1 cellular context compared by ENCODE assay signal in the genomic region with DNA sequence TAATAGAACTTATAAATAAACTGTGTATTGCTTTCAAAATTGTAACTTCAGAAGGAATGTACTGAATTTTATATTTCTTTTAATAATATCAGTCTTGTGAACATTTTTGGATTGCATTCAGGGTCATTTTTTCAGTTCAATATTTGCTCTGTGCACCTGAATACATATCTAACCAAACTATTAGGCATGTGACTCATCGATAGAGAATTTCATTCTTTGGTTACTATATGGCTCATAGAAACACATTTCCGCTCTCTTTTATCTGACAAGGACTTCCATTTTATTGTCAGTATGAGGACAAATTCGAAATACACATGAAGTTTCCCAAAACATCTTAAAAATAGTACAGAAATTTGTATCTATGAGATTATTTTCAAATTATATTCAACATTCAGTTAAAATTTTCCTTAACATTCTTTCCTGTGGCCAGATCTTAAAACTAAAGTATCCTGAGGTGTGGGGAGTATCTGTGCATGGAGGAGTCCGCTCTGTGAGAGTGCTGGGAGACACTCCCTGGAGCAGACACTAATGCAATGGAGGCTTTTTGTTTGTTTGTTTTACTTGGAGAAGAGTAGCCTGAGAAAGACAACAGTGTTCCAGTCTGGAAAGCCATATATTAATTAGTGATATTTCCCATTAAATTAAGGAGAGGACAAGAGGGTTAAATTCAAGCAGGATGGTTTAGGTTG.
TF ChIP-seq lines count a peak whose summit lies in the region.

No MANE protein-coding gene starts in this region.

TF ChIP-seq in H1, 55 proteins besides CTCF, POLR2A, EP300 and RAD21:
- TF ChIP-seq PHF8 (conservative IDR thresholded peaks at IDR 0.05; ENCODE audit: low read depth, low read length) (no peak), CEBPB (IDR thresholded peaks at IDR 0.05; ENCODE audit: low read depth, low read length) (no peak), POLR2AphosphoS5 (IDR thresholded peaks at IDR 0.05; ENCODE audit: low read depth, low read length) (no peak), BRCA1 (IDR thresholded peaks at IDR 0.05; ENCODE audit: low read depth, low read length) (no peak), SIX5 (IDR thresholded peaks at IDR 0.05; ENCODE audit: low read depth, low read length) (no peak), CTBP2 (IDR thresholded peaks at IDR 0.05; ENCODE audit: borderline replicate concordance, insufficient read depth, insufficient read length, low read length) (no peak), TAF1 (IDR thresholded peaks at IDR 0.05; ENCODE audit: low read depth, low read length) (no peak), SIN3A (conservative IDR thresholded peaks at IDR 0.05 in 1 of 2, IDR thresholded peaks at IDR 0.05 in 1 of 2; ENCODE audit: low read depth in 1 of 2, low read length in 2 of 2) (no peak), GTF2F1 (IDR thresholded peaks at IDR 0.05; ENCODE audit: borderline replicate concordance, low read depth, low read length) (no peak), JUND (IDR thresholded peaks at IDR 0.05; ENCODE audit: low read length) (no peak), NANOG (IDR thresholded peaks at IDR 0.05; ENCODE audit: insufficient read depth, low read depth, low read length, poor library complexity, severe bottlenecking) (no peak)
- TF ChIP-seq, protein P1, sequence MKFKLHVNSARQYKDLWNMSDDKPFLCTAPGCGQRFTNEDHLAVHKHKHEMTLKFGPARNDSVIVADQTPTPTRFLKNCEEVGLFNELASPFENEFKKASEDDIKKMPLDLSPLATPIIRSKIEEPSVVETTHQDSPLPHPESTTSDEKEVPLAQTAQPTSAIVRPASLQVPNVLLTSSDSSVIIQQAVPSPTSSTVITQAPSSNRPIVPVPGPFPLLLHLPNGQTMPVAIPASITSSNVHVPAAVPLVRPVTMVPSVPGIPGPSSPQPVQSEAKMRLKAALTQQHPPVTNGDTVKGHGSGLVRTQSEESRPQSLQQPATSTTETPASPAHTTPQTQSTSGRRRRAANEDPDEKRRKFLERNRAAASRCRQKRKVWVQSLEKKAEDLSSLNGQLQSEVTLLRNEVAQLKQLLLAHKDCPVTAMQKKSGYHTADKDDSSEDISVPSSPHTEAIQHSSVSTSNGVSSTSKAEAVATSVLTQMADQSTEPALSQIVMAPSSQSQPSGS (IDR thresholded peaks at IDR 0.05; ENCODE audit: low read length): no peak
- TF ChIP-seq, protein P2, sequence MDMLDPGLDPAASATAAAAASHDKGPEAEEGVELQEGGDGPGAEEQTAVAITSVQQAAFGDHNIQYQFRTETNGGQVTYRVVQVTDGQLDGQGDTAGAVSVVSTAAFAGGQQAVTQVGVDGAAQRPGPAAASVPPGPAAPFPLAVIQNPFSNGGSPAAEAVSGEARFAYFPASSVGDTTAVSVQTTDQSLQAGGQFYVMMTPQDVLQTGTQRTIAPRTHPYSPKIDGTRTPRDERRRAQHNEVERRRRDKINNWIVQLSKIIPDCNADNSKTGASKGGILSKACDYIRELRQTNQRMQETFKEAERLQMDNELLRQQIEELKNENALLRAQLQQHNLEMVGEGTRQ (IDR thresholded peaks at IDR 0.05; ENCODE audit: low read length): no peak
